In the genomic region with DNA sequence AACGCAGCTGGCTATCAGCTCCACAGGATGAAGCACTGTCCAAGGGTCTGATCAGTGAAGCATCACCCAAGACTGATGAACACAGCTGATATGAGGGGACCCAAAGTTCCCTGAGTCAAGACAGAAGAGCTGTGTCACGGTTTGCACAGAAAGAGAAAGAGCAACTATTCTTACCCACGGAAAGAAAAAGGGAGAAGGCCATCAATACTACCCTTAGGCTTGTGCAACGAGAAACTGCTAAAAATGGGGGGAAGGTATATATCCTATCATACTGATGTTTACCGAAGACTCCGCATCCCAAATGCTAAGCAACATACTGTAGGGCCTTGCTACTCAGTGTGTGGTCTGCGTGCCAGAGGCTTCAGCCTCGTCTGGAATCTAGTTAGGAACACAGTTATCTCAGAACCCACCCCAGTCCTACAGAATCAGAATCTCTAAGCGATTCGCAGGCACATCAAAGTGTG, we compare ENCODE assay signal across 1 cellular context.
A peak's percentile ranks its signal among the peaks of the same experiment; 100 is the strongest.
TF ChIP-seq lines count a peak whose summit lies in the region.

No MANE protein-coding gene starts in this region.

TF ChIP-seq in GM12878, 131 proteins besides CTCF, POLR2A, EP300 and RAD21:
- TF ChIP-seq, protein P1, sequence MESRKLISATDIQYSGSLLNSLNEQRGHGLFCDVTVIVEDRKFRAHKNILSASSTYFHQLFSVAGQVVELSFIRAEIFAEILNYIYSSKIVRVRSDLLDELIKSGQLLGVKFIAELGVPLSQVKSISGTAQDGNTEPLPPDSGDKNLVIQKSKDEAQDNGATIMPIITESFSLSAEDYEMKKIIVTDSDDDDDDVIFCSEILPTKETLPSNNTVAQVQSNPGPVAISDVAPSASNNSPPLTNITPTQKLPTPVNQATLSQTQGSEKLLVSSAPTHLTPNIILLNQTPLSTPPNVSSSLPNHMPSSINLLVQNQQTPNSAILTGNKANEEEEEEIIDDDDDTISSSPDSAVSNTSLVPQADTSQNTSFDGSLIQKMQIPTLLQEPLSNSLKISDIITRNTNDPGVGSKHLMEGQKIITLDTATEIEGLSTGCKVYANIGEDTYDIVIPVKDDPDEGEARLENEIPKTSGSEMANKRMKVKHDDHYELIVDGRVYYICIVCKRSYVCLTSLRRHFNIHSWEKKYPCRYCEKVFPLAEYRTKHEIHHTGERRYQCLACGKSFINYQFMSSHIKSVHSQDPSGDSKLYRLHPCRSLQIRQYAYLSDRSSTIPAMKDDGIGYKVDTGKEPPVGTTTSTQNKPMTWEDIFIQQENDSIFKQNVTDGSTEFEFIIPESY (IDR thresholded peaks at IDR 0.05): no peak
- TF ChIP-seq BACH1 (IDR thresholded peaks at IDR 0.05; ENCODE audit: borderline replicate concordance): peak; percentile 74; the same call in 1 of the 2 replicates
- TF ChIP-seq CHD1 (IDR thresholded peaks at IDR 0.05; ENCODE audit: low read depth, low read length): no peak
